In genomic region chr4:139555073-139555704, GRCh38 we compare ENCODE assay signal across 8 cellular contexts. TPM values are rescaled to one million over a fixed set of nuclear protein-coding genes. Genes with fewer than 3 reads are reported as not detected.
A peak's percentile ranks its signal among the peaks of the same experiment; 100 is the strongest.
DNase-seq lines count a peak whose midpoint lies in the region; ATAC-seq lines count a peak whose summit lies in the region.

No MANE protein-coding gene starts in this region.

- CTCF ChIA-PET in CD8-positive, alpha-beta memory T cell (lab: Charles Lee) = interaction anchor here (0.8 to 1.9 kb wide), 4 partner anchors 48 to 254 kb away, joined by 3 to 4 read pairs (median 4); partner anchors contain the start of gene NAA15

- peaks cover 40 to 75% (median 49%) of the 10 kb centered on the region in 3 donors for H3K4me1 Mint-ChIP-seq in CD8-positive, alpha-beta memory T cell
- peaks cover 19 to 27% of the 10 kb centered on the region in 2 donors for H3K4me1 Mint-ChIP-seq in natural killer cell treated with Interleukin-12 subunit alpha and Interleukin-12 subunit beta and Interleukin-15 and Interleukin-18, amount 100 ng/mL, for 72 hours (ENCODE audit: low read depth in 2 of 2)

- H3K4me3 ChIP-seq in CD8-positive, alpha-beta memory T cell (ENCODE audit: low read length) = peak overlapping the region; percentile 81
- peak overlapping the region; percentile 73 for H3K4me3 ChIP-seq in SJCRH30

- H3K9me3 ChIP-seq in CD8-positive, alpha-beta memory T cell (ENCODE audit: low read length) = no peaks in the 10 kb centered on the region
- no peaks in the 10 kb centered on the region for H3K9me3 ChIP-seq in SJCRH30 (replicated peaks)

- peaks cover 4 to 13% of the 10 kb centered on the region in 2 donors for H3K27me3 Mint-ChIP-seq in CD8-positive, alpha-beta memory T cell
- H3K27me3 Mint-ChIP-seq in natural killer cell treated with Interleukin-12 subunit alpha and Interleukin-12 subunit beta and Interleukin-15 and Interleukin-18, amount 100 ng/mL, for 72 hours = peaks cover 23 to 29% of the 10 kb centered on the region in 2 donors

- POLR2A ChIA-PET in CD8-positive, alpha-beta memory T cell (lab: Charles Lee) = interaction anchor here (0.6 to 3.4 kb wide), 4 partner anchors 24 to 254 kb away, joined by 4 to 31 read pairs (median 10); partner anchors contain the start of genes NAA15, NDUFC1 and RAB33B

- H3K27ac ChIP-seq in CD8-positive, alpha-beta memory T cell (ENCODE audit: low read depth, low read length) = peak overlapping the region; percentile 79
- peak overlapping the region; percentile 80 for H3K27ac ChIP-seq in SJCRH30

- ATAC-seq in GM21529 (IDR thresholded peaks at IDR 0.05; ENCODE audit: unreplicated experiment) = peak; percentile 36
- ATAC-seq in natural killer cell treated with Interleukin-12 subunit alpha and Interleukin-12 subunit beta and Interleukin-15 and Interleukin-18, amount 100 ng/mL, for 72 hours = peak; percentile 71 to 77

- peaks cover 19% of the 10 kb centered on the region for H3K4me1 ChIP-seq in CD8-positive, alpha-beta memory T cell (ENCODE audit: insufficient read depth, low read length)
- H3K4me1 ChIP-seq in SJCRH30 = peaks cover 23% of the 10 kb centered on the region

- peak overlapping the region; percentile 91 to 99 (median 97) for H3K4me3 Mint-ChIP-seq in CD8-positive, alpha-beta memory T cell
- H3K4me3 Mint-ChIP-seq in natural killer cell treated with Interleukin-12 subunit alpha and Interleukin-12 subunit beta and Interleukin-15 and Interleukin-18, amount 100 ng/mL, for 72 hours = peak overlapping the region; percentile 93

- H3K27ac Mint-ChIP-seq in CD8-positive, alpha-beta memory T cell = peak overlapping the region; percentile 93 to 99 (median 96)
- H3K27ac Mint-ChIP-seq in natural killer cell treated with Interleukin-12 subunit alpha and Interleukin-12 subunit beta and Interleukin-15 and Interleukin-18, amount 100 ng/mL, for 72 hours = peak overlapping the region; percentile 72 to 90

- no peaks in the 10 kb centered on the region for H3K9me3 Mint-ChIP-seq in CD8-positive, alpha-beta memory T cell
- no peaks in the 10 kb centered on the region for H3K9me3 Mint-ChIP-seq in natural killer cell treated with Interleukin-12 subunit alpha and Interleukin-12 subunit beta and Interleukin-15 and Interleukin-18, amount 100 ng/mL, for 72 hours

- no peaks in the 10 kb centered on the region for H3K36me3 ChIP-seq in CD8-positive, alpha-beta memory T cell (ENCODE audit: insufficient read depth, low read length)
- no peaks in the 10 kb centered on the region for H3K36me3 ChIP-seq in SJCRH30

- peaks cover 0 to 16% (median 0%) of the 10 kb centered on the region in 3 donors for H3K36me3 Mint-ChIP-seq in CD8-positive, alpha-beta memory T cell
- H3K36me3 Mint-ChIP-seq in natural killer cell treated with Interleukin-12 subunit alpha and Interleukin-12 subunit beta and Interleukin-15 and Interleukin-18, amount 100 ng/mL, for 72 hours = no peaks in the 10 kb centered on the region

- peak; percentile 58 to 91 (median 76) for DNase-seq in CD8-positive, alpha-beta memory T cell
- DNase-seq in LoVo (ENCODE audit: low spot score) (peak; percentile 83), SJCRH30 (peak; percentile 92 to 93), fibroblast of the conjunctiva (ENCODE audit: low read depth) (peak; percentile 77)
- DNase-seq in activated gamma-delta T cell treated with anti-CD3 and anti-CD28 coated beads, Interleukin-2, amount 50 U/mL, for 16 hours (ENCODE audit: low read depth) = peak; percentile 59
- peak; percentile 75 for DNase-seq in natural killer cell treated with Interleukin-12 subunit alpha and Interleukin-12 subunit beta and Interleukin-15 and Interleukin-18, amount 100 ng/mL, for 72 hours (ENCODE audit: low spot score)
- DNase-seq in stimulated activated naive CD4-positive, alpha-beta T cell treated with Interleukin-2 at 50 U/mL for 16 hours (lab: John Stamatoyannopoulos, UW) = peak; percentile 82

- H3K27me3 ChIP-seq in CD8-positive, alpha-beta memory T cell (ENCODE audit: insufficient read depth, low read length, poor library complexity, severe bottlenecking) = no peaks in the 10 kb centered on the region
- H3K27me3 ChIP-seq in SJCRH30 = no peaks in the 10 kb centered on the region

RNA-seq across cellular contexts. Expression of gene SETD7, which starts 0.8 kb away (rescaled TPM):
- 10 to 100 TPM; 15.2 to 17.0 TPM for total RNA-seq in CD8-positive, alpha-beta memory T cell
- 2.0 TPM for polyA plus RNA-seq in CD8-positive, alpha-beta memory T cell
- total RNA-seq in SJCRH30 (2014; rRNA removed; shearing (Covaris generic)) = 26.3 and 26.8 TPM in 2 replicates
- total RNA-seq in natural killer cell treated with Interleukin-12 subunit alpha and Interleukin-12 subunit beta and Interleukin-15 and Interleukin-18, amount 100 ng/mL, for 72 hours = 10 to 100 TPM in 1 of 2 donors, 1 to 10 TPM in 1; 5.7 to 10.1 TPM

Comparison
In these comparisons a context has a peak if more than half of its experiments do, and no peak if none do; other contexts are left out.
1. Peak in every context shown above with its lines: DNase-seq, ATAC-seq, H3K4me3 ChIP-seq and H3K27ac ChIP-seq.